11 cellular contexts compared by ENCODE assay signal in genomic region chr1:161623401-161624051, GRCh38. TPM values are rescaled to one million over a fixed set of nuclear protein-coding genes. Genes with fewer than 3 reads are reported as not detected.
A peak's percentile ranks its signal among the peaks of the same experiment; 100 is the strongest.
DNase-seq lines count a peak whose midpoint lies in the region; ATAC-seq and TF ChIP-seq lines count a peak whose summit lies in the region.
"Not testable (repeated sequence)": the region's sequence is repeated elsewhere in the genome, so short reads cannot be mapped to it uniquely, and the experiment has no call there.
"Had no signal": no experiment of that assay in that cellular context is flagged by ENCODE, and none has a peak within 500 bp of the region (broad histone marks: within the 10 kb centered on the region; RNA-seq: fewer than 3 reads in every experiment).

No MANE protein-coding gene starts in this region.

- TF ChIP-seq CTCF in CD4-positive, alpha-beta T cell (IDR thresholded peaks at IDR 0.05) = not testable (repeated sequence)

- ATAC-seq in CD4-positive, alpha-beta T cell (ENCODE audit: poor library complexity) = peak; percentile 30
- ATAC-seq in GM18858 (IDR thresholded peaks at IDR 0.05; ENCODE audit: unreplicated experiment) (peak; percentile 42), GM21423 (IDR thresholded peaks at IDR 0.05; ENCODE audit: unreplicated experiment) (peak; percentile 48), HG02870 (IDR thresholded peaks at IDR 0.05; ENCODE audit: unreplicated experiment) (peak; percentile 59)
- ATAC-seq in naive thymus-derived CD8-positive, alpha-beta T cell = peak; percentile 30 to 57

- peak overlapping the region; percentile 40 for H3K4me3 Mint-ChIP-seq in CD4-positive, alpha-beta T cell
- H3K4me3 Mint-ChIP-seq in IgD-negative memory B cell = peak overlapping the region in 2 of 4 donors; percentile 29 to 64
- H3K4me3 Mint-ChIP-seq in activated CD4-positive, alpha-beta T cell treated with anti-CD3 and anti-CD28 coated beads, Interleukin-2, amount 10 ng/mL, durations not matched to agents 24 days and 14 days = peak overlapping the region; percentile 57
- H3K4me3 Mint-ChIP-seq in activated naive CD8-positive, alpha-beta T cell treated with anti-CD3 and anti-CD28 coated beads for 36 hours = peak overlapping the region; percentile 67
- peak overlapping the region; percentile 33 to 79 (median 70) for H3K4me3 Mint-ChIP-seq in naive thymus-derived CD8-positive, alpha-beta T cell

- H3K27ac Mint-ChIP-seq in CD4-positive, alpha-beta T cell = peak overlapping the region; percentile 77
- H3K27ac Mint-ChIP-seq in IgD-negative memory B cell = peak overlapping the region in 2 of 3 donors; percentile 3 to 73
- not testable (repeated sequence) for H3K27ac Mint-ChIP-seq in activated CD4-positive, alpha-beta T cell treated with anti-CD3 and anti-CD28 coated beads, Interleukin-2, amount 10 ng/mL, durations not matched to agents 24 days and 14 days
- peak overlapping the region; percentile 42 for H3K27ac Mint-ChIP-seq in activated naive CD8-positive, alpha-beta T cell treated with anti-CD3 and anti-CD28 coated beads for 36 hours
- H3K27ac Mint-ChIP-seq in naive thymus-derived CD8-positive, alpha-beta T cell = peak overlapping the region; percentile 28 to 84 (median 65)

- not testable (repeated sequence) for H3K9me3 ChIP-seq in CD4-positive, alpha-beta T cell (ENCODE audit: control insufficient read depth, low read length)

- DNase-seq in CD4-positive, alpha-beta T cell; activated CD4-positive, alpha-beta T cell treated with anti-CD3 and anti-CD28 coated beads, Interleukin-2, amount 10 ng/mL, durations not matched to agents 24 days and 14 days; activated naive CD8-positive, alpha-beta T cell treated with anti-CD3 and anti-CD28 coated beads for 36 hours: not testable (repeated sequence)
- DNase-seq in naive thymus-derived CD8-positive, alpha-beta T cell = peak in 2 of 10 donors; percentile 22

- intact Hi-C loops in CD4-positive, alpha-beta T cell (cut with DNase I, micrococcal nuclease) = loop anchor here in 1 of 2 experiments (5.0 kb wide), 1 partner anchor 91 kb away; no protein-coding TSS in a partner anchor
- intact Hi-C loops in activated CD4-positive, alpha-beta T cell treated with anti-CD3 and anti-CD28 coated beads, Interleukin-2, amount 10 ng/mL, durations not matched to agents 24 days and 14 days (cut with micrococcal nuclease) = loop anchor here (5.0 kb wide), 1 partner anchor 119 kb away; no protein-coding TSS in a partner anchor

- not testable (repeated sequence) for H3K9me3 Mint-ChIP-seq in CD4-positive, alpha-beta T cell; IgD-negative memory B cell; activated CD4-positive, alpha-beta T cell treated with anti-CD3 and anti-CD28 coated beads, Interleukin-2, amount 10 ng/mL, durations not matched to agents 24 days and 14 days; activated naive CD8-positive, alpha-beta T cell treated with anti-CD3 and anti-CD28 coated beads for 36 hours; naive thymus-derived CD8-positive, alpha-beta T cell

- H3K27me3 ChIP-seq in CD4-positive, alpha-beta T cell (ENCODE audit: control insufficient read depth, insufficient read depth, low read length) = not testable (repeated sequence)

- not testable (repeated sequence) for H3K27ac ChIP-seq in CD4-positive, alpha-beta T cell (ENCODE audit: low read depth, low read length)

- peaks cover 13% of the 10 kb centered on the region for H3K36me3 Mint-ChIP-seq in CD4-positive, alpha-beta T cell (ENCODE audit: low read depth)
- H3K36me3 Mint-ChIP-seq in IgD-negative memory B cell; activated CD4-positive, alpha-beta T cell treated with anti-CD3 and anti-CD28 coated beads, Interleukin-2, amount 10 ng/mL, durations not matched to agents 24 days and 14 days (ENCODE audit: low read depth); activated naive CD8-positive, alpha-beta T cell treated with anti-CD3 and anti-CD28 coated beads for 36 hours; naive thymus-derived CD8-positive, alpha-beta T cell: not testable (repeated sequence)

- H3K27me3 Mint-ChIP-seq in CD4-positive, alpha-beta T cell = peaks cover 15% of the 10 kb centered on the region
- H3K27me3 Mint-ChIP-seq in IgD-negative memory B cell; activated naive CD8-positive, alpha-beta T cell treated with anti-CD3 and anti-CD28 coated beads for 36 hours; naive thymus-derived CD8-positive, alpha-beta T cell: not testable (repeated sequence)
- H3K27me3 Mint-ChIP-seq in activated CD4-positive, alpha-beta T cell treated with anti-CD3 and anti-CD28 coated beads, Interleukin-2, amount 10 ng/mL, durations not matched to agents 24 days and 14 days = peaks cover 13% of the 10 kb centered on the region

- peaks cover 44% of the 10 kb centered on the region for H3K4me1 Mint-ChIP-seq in CD4-positive, alpha-beta T cell (ENCODE audit: low read depth)
- peaks cover 16 to 32% (median 29%) of the 10 kb centered on the region in 3 donors for H3K4me1 Mint-ChIP-seq in IgD-negative memory B cell
- peaks cover 33% of the 10 kb centered on the region for H3K4me1 Mint-ChIP-seq in activated CD4-positive, alpha-beta T cell treated with anti-CD3 and anti-CD28 coated beads, Interleukin-2, amount 10 ng/mL, durations not matched to agents 24 days and 14 days
- H3K4me1 Mint-ChIP-seq in activated naive CD8-positive, alpha-beta T cell treated with anti-CD3 and anti-CD28 coated beads for 36 hours = peaks cover 36% of the 10 kb centered on the region
- peaks cover 25 to 57% (median 45%) of the 10 kb centered on the region in 4 donors for H3K4me1 Mint-ChIP-seq in naive thymus-derived CD8-positive, alpha-beta T cell

- CTCF ChIA-PET in CD4-positive, alpha-beta T cell (lab: Charles Lee) = not testable (repeated sequence)

- POLR2A ChIA-PET in CD4-positive, alpha-beta T cell (lab: Charles Lee) = interaction anchor here (0.7 to 0.8 kb wide), 2 partner anchors 84 to 106 kb away, joined by 3 read pairs; no protein-coding TSS in a partner anchor
- POLR2A ChIA-PET in naive thymus-derived CD8-positive, alpha-beta T cell (lab: Charles Lee) = not testable (repeated sequence)

RNA-seq across cellular contexts. Expression of gene FCGR3B, which starts 7.5 kb away (rescaled TPM):
- total RNA-seq in CD4-positive, alpha-beta T cell = not detected
- polyA plus RNA-seq in IgD-negative memory B cell = 0.18 TPM
- total RNA-seq in activated CD4-positive, alpha-beta T cell treated with anti-CD3 and anti-CD28 coated beads, Interleukin-2, amount 10 ng/mL, durations not matched to agents 24 days and 14 days = not detected in 2 replicates
- not detected for total RNA-seq in activated naive CD8-positive, alpha-beta T cell treated with anti-CD3 and anti-CD28 coated beads for 36 hours
- not detected for total RNA-seq in naive thymus-derived CD8-positive, alpha-beta T cell
- under 1 TPM in 1 of 3 donors, not detected in 2; 0.29 TPM for polyA plus RNA-seq in naive thymus-derived CD8-positive, alpha-beta T cell
- total RNA-seq: A172, pulmonary artery endothelial cell, smooth muscle cell had no signal

RNA-seq across cellular contexts. Expression of gene FCGR2B, which starts 39.4 kb away (rescaled TPM):
- total RNA-seq in CD4-positive, alpha-beta T cell = under 1 TPM in 1 of 2 experiments, not detected in 1; 0.36 TPM
- polyA plus RNA-seq in IgD-negative memory B cell = 235 TPM
- total RNA-seq in activated CD4-positive, alpha-beta T cell treated with anti-CD3 and anti-CD28 coated beads, Interleukin-2, amount 10 ng/mL, durations not matched to agents 24 days and 14 days = not detected in 2 replicates
- under 1 TPM; 0.20 to 0.25 TPM for total RNA-seq in activated naive CD8-positive, alpha-beta T cell treated with anti-CD3 and anti-CD28 coated beads for 36 hours
- total RNA-seq in naive thymus-derived CD8-positive, alpha-beta T cell = 1 to 10 TPM; 3.1 to 3.5 TPM
- under 1 TPM in 2 of 3 donors, not detected in 1; 0.16 to 0.23 TPM for polyA plus RNA-seq in naive thymus-derived CD8-positive, alpha-beta T cell
- total RNA-seq: A172, pulmonary artery endothelial cell, smooth muscle cell had no signal
- polyA plus RNA-seq: smooth muscle cell had no signal
